Comparison of ENCODE assay signal across 8 cellular contexts in genomic region chr2:219278655-219279150, GRCh38. TPM values are rescaled to one million over a fixed set of nuclear protein-coding genes. Genes with fewer than 3 reads are reported as not detected.
A peak's percentile ranks its signal among the peaks of the same experiment; 100 is the strongest.
DNase-seq lines count a peak whose midpoint lies in the region; TF ChIP-seq lines count a peak whose summit lies in the region.

No MANE protein-coding gene starts in this region.

- H3K36me3 ChIP-seq in Caco-2 (ENCODE audit: control insufficient read depth, insufficient read depth, low read length): peaks cover 3% of the 10 kb centered on the region
- peaks cover 35% of the 10 kb centered on the region for H3K36me3 ChIP-seq in NT2/D1 (ENCODE audit: insufficient read depth, insufficient read length, low read length)

- intact Hi-C loops in Caco-2 (cut with micrococcal nuclease; ENCODE audit: unreplicated experiment): loop anchor here (1.0 to 5.0 kb wide), 5 partner anchors 24 to 101 kb away; partner anchors contain the start of genes ABCB6, ANKZF1, ATG9A and CNPPD1

- no peak for TF ChIP-seq CTCF in Caco-2 (IDR thresholded peaks at IDR 0.05; ENCODE audit: insufficient read depth in 1 of 2, low read depth in 1 of 2, low read length in 1 of 2, severe bottlenecking in 1 of 2, unreplicated experiment in 1 of 2)
- TF ChIP-seq CTCF in endothelial cell (IDR thresholded peaks at IDR 0.05; ENCODE audit: unreplicated experiment): no peak

- H3K4me3 ChIP-seq in Caco-2 (ENCODE audit: low read depth, low read length) (peak overlapping the region; percentile 85), NT2/D1 (ENCODE audit: insufficient read length, low read depth) (peak overlapping the region; percentile 31)

- H3K27me3 Mint-ChIP-seq in Caco-2 (ENCODE audit: insufficient read depth, unreplicated experiment) (no peaks in the 10 kb centered on the region), endothelial cell (ENCODE audit: unreplicated experiment) (peaks cover 15% of the 10 kb centered on the region)

- H3K4me1 ChIP-seq in Caco-2 (peaks cover 37% of the 10 kb centered on the region), NT2/D1 (ENCODE audit: insufficient read depth, insufficient read length) (peaks cover 18% of the 10 kb centered on the region)

- BruUV-seq in Caco-2 (replicated peaks; lab: Mats Ljungman, UMichigan): TSS peak; percentile 95

- H3K36me3 Mint-ChIP-seq in Caco-2 (ENCODE audit: insufficient read depth, unreplicated experiment) (peaks cover 16% of the 10 kb centered on the region), endothelial cell (ENCODE audit: low read depth, unreplicated experiment) (peaks cover 17% of the 10 kb centered on the region)

- no peaks in the 10 kb centered on the region for H3K27me3 ChIP-seq in Caco-2 (replicated peaks; ENCODE audit: control insufficient read depth, insufficient read depth, low read length)
- H3K27me3 ChIP-seq in NT2/D1 (ENCODE audit: insufficient read depth, insufficient read length): no peaks in the 10 kb centered on the region

- CTCF ChIA-PET in Caco-2 (lab: Charles Lee): interaction anchor here (0.5 to 5.8 kb wide), 14 partner anchors 16 to 381 kb away, joined by 3 to 92 read pairs (median 6); partner anchors contain the start of genes GLB1L and STK16

- peaks cover 13% of the 10 kb centered on the region for H3K4me1 Mint-ChIP-seq in Caco-2 (ENCODE audit: low read depth, unreplicated experiment)
- H3K4me1 Mint-ChIP-seq in endothelial cell (ENCODE audit: unreplicated experiment): peaks cover 26% of the 10 kb centered on the region

- no peaks in the 10 kb centered on the region for H3K9me3 Mint-ChIP-seq in Caco-2 (ENCODE audit: unreplicated experiment)
- H3K9me3 Mint-ChIP-seq in endothelial cell (ENCODE audit: unreplicated experiment): no peaks in the 10 kb centered on the region

- DNase-seq in Caco-2: no peak
- no peak for DNase-seq in NT2/D1 (ENCODE audit: low read depth, low spot score)
- no peak for DNase-seq in endothelial cell (ENCODE audit: low spot score)
- peak; percentile 95 for DNase-seq in non-pigmented ciliary epithelial cell (ENCODE audit: low read depth)
- DNase-seq in OCI-M2 (lab: John Stamatoyannopoulos, UW; ENCODE audit: unreplicated experiment): no peak
- no peak for DNase-seq in COLO829 (ENCODE audit: low spot score)
- no peak for DNase-seq in SKM-1 (lab: John Stamatoyannopoulos, UW; ENCODE audit: unreplicated experiment)
- no peak for DNase-seq in NCI-H1694 treated with DMSO at 0.1 percent for 48 hours (lab: John Stamatoyannopoulos, UW)

- peak overlapping the region; percentile 52 for H3K9ac ChIP-seq in NT2/D1 (ENCODE audit: insufficient read length, low read depth)

- H3K27ac Mint-ChIP-seq in Caco-2 (ENCODE audit: unreplicated experiment) (peak overlapping the region; percentile 98), endothelial cell (ENCODE audit: unreplicated experiment) (peak overlapping the region; percentile 95)

- POLR2A ChIA-PET in Caco-2 (lab: Charles Lee): interaction anchor here (0.6 to 1.9 kb wide), 13 partner anchors 13 to 708 kb away, joined by 3 to 18 read pairs (median 5); partner anchors contain the start of genes ANKZF1, ATG9A, CNPPD1 and GLB1L

- H3K9me3 ChIP-seq in Caco-2: no peaks in the 10 kb centered on the region
- no peaks in the 10 kb centered on the region for H3K9me3 ChIP-seq in NT2/D1 (ENCODE audit: insufficient read depth, low read length)

- H3K4me3 Mint-ChIP-seq in Caco-2 (ENCODE audit: unreplicated experiment) (peak overlapping the region; percentile 98), endothelial cell (ENCODE audit: unreplicated experiment) (peak overlapping the region; percentile 90)

RNA-seq across cellular contexts. Expression of gene DNAJB2, which starts 0.5 kb away (rescaled TPM):
- total RNA-seq in Caco-2 (2022) (60.6 and 61.2 TPM in 2 replicates), endothelial cell (ENCODE audit: unreplicated experiment) (64.3 TPM)

RNA-seq across cellular contexts. Expression of gene TUBA4A, which starts 25.0 kb away (rescaled TPM):
- total RNA-seq in Caco-2 (2022) (14.9 and 15.6 TPM in 2 replicates), endothelial cell (ENCODE audit: unreplicated experiment) (18.7 TPM)

RNA-seq across cellular contexts. Expression of gene TUBA4B, which starts 25.7 kb away (rescaled TPM):
- total RNA-seq in Caco-2 (2022) (not detected in 2 replicates), endothelial cell (ENCODE audit: unreplicated experiment) (not detected)

RNA-seq across cellular contexts. Expression of gene PTPRN, which starts 30.5 kb away (rescaled TPM):
- total RNA-seq in Caco-2 (2022) (not detected in 2 replicates), endothelial cell (ENCODE audit: unreplicated experiment) (1.1 TPM)

RNA-seq across cellular contexts. Expression of gene STK16, which starts 33.4 kb away (rescaled TPM):
- total RNA-seq in Caco-2 (2022): 26.1 and 26.6 TPM in 2 replicates
- 29.5 TPM for total RNA-seq in endothelial cell (ENCODE audit: unreplicated experiment)
